ENCODE assay signal across 15 cellular contexts in the genomic region with DNA sequence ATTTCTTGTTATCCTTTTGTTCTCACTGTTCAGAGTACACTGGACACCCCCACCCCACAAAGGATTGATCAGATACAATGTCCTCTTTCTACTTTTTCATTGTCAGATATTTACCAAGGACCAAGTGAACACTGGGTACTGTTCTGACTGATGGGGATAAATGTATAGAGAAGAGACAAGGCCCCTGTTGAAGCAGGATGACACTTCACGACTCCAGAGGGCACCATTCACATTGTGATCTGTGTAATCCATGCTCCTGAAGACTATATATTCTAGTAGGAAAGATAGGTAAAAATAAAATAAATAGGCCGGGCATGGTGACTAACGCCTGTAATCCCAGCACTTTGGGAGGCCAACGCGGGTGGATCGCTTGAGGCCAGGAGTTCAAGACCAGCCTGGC.
"Had no signal": no experiment of that assay in that cellular context is flagged by ENCODE, and none has a peak within 500 bp of the region (broad histone marks: within the 10 kb centered on the region; RNA-seq: fewer than 3 reads in every experiment).

No MANE protein-coding gene starts in this region.

- H3K4me3 ChIP-seq: body of pancreas, coronary artery, spleen, upper lobe of left lung had no signal

- ATAC-seq: activated CD4-positive, CD25-positive, alpha-beta regulatory T cell treated with anti-CD3 and anti-CD28 coated beads, Interleukin-2, amount 50 U/mL, for 24 hours; body of pancreas; sciatic nerve; stimulated activated naive CD8-positive, alpha-beta T cell treated with anti-CD3 and anti-CD28 coated beads, Interleukin-15, amount 100 ng/mL, for 72 hours; T-cell had no signal

- H3K4me1 ChIP-seq: body of pancreas, spleen, upper lobe of left lung had no signal

- H3K27me3 ChIP-seq: body of pancreas, spleen, upper lobe of left lung had no signal

- FAIRE-seq: endothelial cell of umbilical vein had no signal

- H3K27ac ChIP-seq: body of pancreas, coronary artery, spleen, upper lobe of left lung had no signal

- DNase-seq: activated naive CD4-positive, alpha-beta T cell treated with anti-CD3 and anti-CD28 coated beads, Interleukin-2, amount 10 ng/mL, durations not matched to agents 7 days and 5 days; body of pancreas; central memory CD4-positive, alpha-beta T cell; foreskin melanocyte; immature natural killer cell; mesendoderm; spleen; stimulated activated naive CD8-positive, alpha-beta T cell treated with anti-CD3 and anti-CD28 coated beads, Interleukin-15, amount 100 ng/mL, for 72 hours; T-cell; T-helper 9 cell; upper lobe of left lung had no signal

- H3K9me3 ChIP-seq: body of pancreas, spleen, upper lobe of left lung had no signal
